11 cellular contexts compared by ENCODE assay signal in genomic region chr12:53298154-53298553, GRCh38. TPM values are rescaled to one million over a fixed set of nuclear protein-coding genes. Genes with fewer than 3 reads are reported as not detected.
DNase-seq lines count a peak whose midpoint lies in the region; ATAC-seq and TF ChIP-seq lines count a peak whose summit lies in the region.
"Had no signal": no experiment of that assay in that cellular context is flagged by ENCODE, and none has a peak within 500 bp of the region (broad histone marks: within the 10 kb centered on the region; RNA-seq: fewer than 3 reads in every experiment).

No MANE protein-coding gene starts in this region.

- intact Hi-C loops in left colon (cut with DNase I, micrococcal nuclease), result no loop called here
- intact Hi-C loops in posterior vena cava (cut with DNase I), result no loop called here

- TF ChIP-seq CTCF in AG09309 (IDR thresholded peaks at IDR 0.05; ENCODE audit: control insufficient read depth, insufficient read depth, low read depth, low read length, missing control alignments), result no peak

- H3K9ac ChIP-seq in mucosa of rectum (ENCODE audit: low read depth in 1 of 2, low read length in 2 of 2), result peak overlapping the region in 1 of 2 donors; percentile 14

- DNase-seq in AG09309 (ENCODE audit: low read depth) (peak; percentile 75), HS-5 (ENCODE audit: low read depth) (peak; percentile 88), amniotic stem cell (lab: John Stamatoyannopoulos, UW) (peak; percentile 74), DMS153 (lab: John Stamatoyannopoulos, UW) (no peak), left colon (no peak), posterior vena cava (ENCODE audit: low spot score) (no peak)
- no peak for DNase-seq in activated CD4-positive, CD25-positive, alpha-beta regulatory T cell (lab: John Stamatoyannopoulos, UW)
- DNase-seq: NCI-H2029 treated with DMSO at 0.1 percent for 48 hours had no signal

- H3K27ac ChIP-seq in mucosa of rectum (ENCODE audit: low read depth in 2 of 2, low read length in 2 of 2), result peak overlapping the region; percentile 34 to 38

- H3K9me3 ChIP-seq in mucosa of rectum (ENCODE audit: control insufficient read depth in 2 of 2, low read length in 2 of 2), result no peaks in the 10 kb centered on the region

- peaks cover 14 to 20% of the 10 kb centered on the region in 2 donors for H3K36me3 ChIP-seq in mucosa of rectum (ENCODE audit: control insufficient read depth in 2 of 2, insufficient read depth in 2 of 2, low read length in 2 of 2)

- H3K4me3 ChIP-seq in AG09309 (ENCODE audit: control insufficient read depth, low read depth, low read length) (no peak overlapping the region), mucosa of rectum (ENCODE audit: low read length in 2 of 2) (no peak overlapping the region)

- H3K27me3 ChIP-seq in mucosa of rectum (ENCODE audit: control insufficient read depth in 2 of 2, insufficient read depth in 2 of 2, low read length in 2 of 2), result no peaks in the 10 kb centered on the region

- peaks cover 20 to 35% of the 10 kb centered on the region in 2 donors for H3K4me1 ChIP-seq in mucosa of rectum (ENCODE audit: control insufficient read depth in 2 of 2, insufficient read depth in 2 of 2, low read length in 2 of 2)

- no peak for ATAC-seq in left colon

RNA-seq across cellular contexts. Expression of gene MYG1, which starts 1.3 kb away (rescaled TPM):
- total RNA-seq in left colon (10 to 100 TPM; 37.9 to 39.2 TPM), posterior vena cava (10 to 100 TPM; 35.6 to 37.8 TPM)

RNA-seq across cellular contexts. Expression of gene PFDN5, which starts 2.8 kb away (rescaled TPM):
- total RNA-seq in left colon (100 to 1,000 TPM; 268 to 291 TPM), posterior vena cava (100 to 1,000 TPM; 473 to 486 TPM)

RNA-seq across cellular contexts. Expression of gene AAAS, which starts 23.3 kb away (rescaled TPM):
- total RNA-seq in left colon (10 to 100 TPM; 34.6 to 39.0 TPM), posterior vena cava (10 to 100 TPM; 29.5 to 35.3 TPM)

RNA-seq across cellular contexts. Expression of gene ESPL1, which starts 30.1 kb away (rescaled TPM):
- total RNA-seq in left colon (1 to 10 TPM; 3.3 to 9.6 TPM), posterior vena cava (1 to 10 TPM in 1 of 2 donors, under 1 TPM in 1; 0.62 to 1.0 TPM)

RNA-seq across cellular contexts. Expression of gene SP7, which starts 38.0 kb away (rescaled TPM):
- total RNA-seq in left colon, result not detected
- total RNA-seq in posterior vena cava, result not detected
- total RNA-seq: pulmonary artery endothelial cell, urinary bladder had no signal

Comparison
In these comparisons a context has a peak if more than half of its experiments do, and no peak if none do; other contexts are left out.
1. DNase-seq: peak in AG09309 (single experiment), HS-5 (single experiment) and amniotic stem cell (single experiment); none in DMS153 (single experiment), left colon (0 of 2), activated CD4-positive, CD25-positive, alpha-beta regulatory T cell (0 of 4) and posterior vena cava (single experiment).